Comparison of ENCODE assay signal across 8 cellular contexts in the genomic region with DNA sequence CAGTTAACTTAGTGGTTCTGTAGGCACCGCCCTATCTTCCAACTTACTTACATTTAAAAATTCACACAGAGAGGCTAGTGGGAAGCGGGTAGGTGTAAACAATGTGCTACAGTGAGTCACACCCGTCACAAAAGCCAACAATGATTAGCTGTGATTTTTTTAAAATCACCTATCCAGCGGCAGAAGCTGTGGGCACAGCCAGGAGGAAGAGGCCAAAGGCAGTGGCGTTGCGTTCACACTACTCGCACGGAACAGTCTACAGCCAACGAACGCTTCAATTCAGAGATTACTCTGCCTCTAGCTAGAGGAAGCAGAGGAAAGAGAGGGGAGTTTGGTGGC. TPM values are rescaled to one million over a fixed set of nuclear protein-coding genes. Genes with fewer than 3 reads are reported as not detected.
DNase-seq lines count a peak whose midpoint lies in the region; ATAC-seq and TF ChIP-seq lines count a peak whose summit lies in the region.

No MANE protein-coding gene starts in this region.

- peaks cover 0 to 51% (median 4%) of the 10 kb centered on the region in 7 donors for H3K27me3 ChIP-seq in heart right ventricle
- H3K27me3 ChIP-seq in gastrocnemius medialis, result peaks cover 3 to 26% (median 16%) of the 10 kb centered on the region in 3 donors

- WGBS in heart right ventricle, 2 donors, result 2 to 3% methylated on average over 10 of the region's 10 CpGs

- ATAC-seq in GM19351 (IDR thresholded peaks at IDR 0.05; ENCODE audit: unreplicated experiment) (peak; percentile 37), HG03378 (IDR thresholded peaks at IDR 0.05; ENCODE audit: unreplicated experiment) (peak; percentile 43), heart right ventricle (peak; percentile 36 to 69 (median 54)), gastrocnemius medialis (peak; percentile 55 to 64)

- no peak for TF ChIP-seq POLR2A in gastrocnemius medialis (IDR thresholded peaks at IDR 0.05)

- peak overlapping the region; percentile 80 for H3K4me3 ChIP-seq in WI38 (ENCODE audit: low read depth, low read length)
- H3K4me3 ChIP-seq in heart right ventricle, result peak overlapping the region in 9 of 10 donors; percentile 52 to 81 (median 69)
- peak overlapping the region; percentile 71 to 93 (median 80) for H3K4me3 ChIP-seq in gastrocnemius medialis

- H3K4me1 ChIP-seq in heart right ventricle, result peaks cover 0 to 37% (median 8%) of the 10 kb centered on the region in 9 donors
- H3K4me1 ChIP-seq in gastrocnemius medialis, result peaks cover 6 to 16% of the 10 kb centered on the region in 2 donors

- in situ Hi-C loops in gastrocnemius medialis (cut with MboI; ENCODE audit: low sequenced_read_pairs in 4 of 4), result no loop called here

- H3K36me3 ChIP-seq in heart right ventricle, result no peaks in the 10 kb centered on the region
- no peaks in the 10 kb centered on the region for H3K36me3 ChIP-seq in gastrocnemius medialis

- DNase-seq in heart right ventricle (no peak), gastrocnemius medialis (no peak), HUDEP-2 (lab: John Stamatoyannopoulos, UW; ENCODE audit: unreplicated experiment in 76 of 76) (no peak), germinal center (ENCODE audit: low spot score) (no peak)

- TF ChIP-seq CTCF in C4-2B (conservative IDR thresholded peaks at IDR 0.05) (no peak), WI38 (IDR thresholded peaks at IDR 0.05; ENCODE audit: low read depth, low read length) (no peak), heart right ventricle (IDR thresholded peaks at IDR 0.05) (no peak), gastrocnemius medialis (IDR thresholded peaks at IDR 0.05 in 4 of 5, conservative IDR thresholded peaks at IDR 0.05 in 1 of 5) (no peak)

- H3K27ac ChIP-seq in C4-2B (peak overlapping the region; percentile 81), heart right ventricle (peak overlapping the region; percentile 11 to 90 (median 84)), gastrocnemius medialis (peak overlapping the region; percentile 62 to 85 (median 74))

- intact Hi-C loops in heart right ventricle (cut with DNase I), result loop anchor here in 3 of 10 donors (10.0 kb wide), 2 partner anchors 400 to 580 kb away; no protein-coding TSS in a partner anchor
- intact Hi-C loops in gastrocnemius medialis (cut with DNase I; ENCODE audit: low total_unique reads), result loop anchor here (10.0 kb wide), 1 partner anchor 1050 kb away; no protein-coding TSS in a partner anchor

- no peaks in the 10 kb centered on the region for H3K9me3 ChIP-seq in heart right ventricle
- no peaks in the 10 kb centered on the region for H3K9me3 ChIP-seq in gastrocnemius medialis

RNA-seq across cellular contexts. Expression of gene NLGN1, which starts 2.5 kb away (rescaled TPM):
- total RNA-seq in heart right ventricle (10 to 100 TPM in 7 of 10 donors, 1 to 10 TPM in 3; 7.1 to 19.9 (median 14.9) TPM), gastrocnemius medialis (1 to 10 TPM in 3 of 4 donors, under 1 TPM in 1; 0.52 to 1.9 (median 1.1) TPM)
- 1 to 10 TPM in 1 of 2 donors, under 1 TPM in 1; 0.88 to 2.0 TPM for polyA plus RNA-seq in heart right ventricle
